Comparison of ENCODE assay signal across 8 cellular contexts in genomic region chr22:36253523-36254490, GRCh38. TPM values are rescaled to one million over a fixed set of nuclear protein-coding genes. Genes with fewer than 3 reads are reported as not detected.
A peak's percentile ranks its signal among the peaks of the same experiment; 100 is the strongest.
DNase-seq lines count a peak whose midpoint lies in the region; ATAC-seq and TF ChIP-seq lines count a peak whose summit lies in the region.

No MANE protein-coding gene starts in this region.

- no TSS peak for BruUV-seq in mammary epithelial cell (replicated peaks; lab: Mats Ljungman, UMichigan)

- dilution Hi-C loops in mammary epithelial cell (cut with HindIII; ENCODE audit: low sequenced_read_pairs), result no loop called here

- TF ChIP-seq CTCF in mammary epithelial cell (conservative IDR thresholded peaks at IDR 0.05 in 1 of 2, IDR thresholded peaks at IDR 0.05 in 1 of 2; ENCODE audit: extremely low read depth in 1 of 2, insufficient read depth in 1 of 2, low read depth in 1 of 2, low read length in 2 of 2), result no peak
- TF ChIP-seq CTCF in uterus (IDR thresholded peaks at IDR 0.05), result no peak

- H3K4me1 Mint-ChIP-seq in naive B cell, result peaks cover 24 to 43% (median 27%) of the 10 kb centered on the region in 3 donors

- in situ Hi-C loops in mammary epithelial cell (cut with MboI; ENCODE audit: low sequenced_read_pairs in 2 of 2), result no loop called here

- ATAC-seq in naive B cell (ENCODE audit: low read depth in 2 of 2), result no peak
- ATAC-seq in GM19351 (IDR thresholded peaks at IDR 0.05; ENCODE audit: unreplicated experiment), result no peak

- peak overlapping the region; percentile 83 for H2AFZ ChIP-seq in mammary epithelial cell (ENCODE audit: low read depth, low read length)

- H3K27me3 ChIP-seq in mammary epithelial cell (ENCODE audit: insufficient read depth, low read length) (no peaks in the 10 kb centered on the region), uterus (no peaks in the 10 kb centered on the region)

- CTCF ChIA-PET in mammary epithelial cell (lab: Charles Lee; ENCODE audit: low non-redundant PET), result interaction anchor here (1.0 kb wide), 1 partner anchor 15 kb away, joined by 3 read pairs; the partner anchor contains the start of gene APOL2

- H3K27ac Mint-ChIP-seq in naive B cell, result peak overlapping the region; percentile 88 to 97 (median 93)

- H3K4me2 ChIP-seq in mammary epithelial cell (ENCODE audit: insufficient read depth, low read depth, low read length), result no peak overlapping the region

- H3K27ac ChIP-seq in mammary epithelial cell (ENCODE audit: insufficient read depth, low read depth, low read length) (no peak overlapping the region), uterus (peak overlapping the region; percentile 87 to 94)

- H3K79me2 ChIP-seq in mammary epithelial cell (ENCODE audit: insufficient read depth, low read length), result no peaks in the 10 kb centered on the region

- peak overlapping the region; percentile 80 to 98 (median 94) for H3K4me3 Mint-ChIP-seq in naive B cell

- no peaks in the 10 kb centered on the region for H3K9me3 ChIP-seq in mammary epithelial cell (replicated peaks; ENCODE audit: insufficient read depth, low read length)
- H3K9me3 ChIP-seq in uterus, result no peaks in the 10 kb centered on the region

- DNase-seq in activated naive CD4-positive, alpha-beta T cell treated with Interleukin-2 at 50 U/mL for 16 hours, result peak; percentile 69
- no peak for DNase-seq in activated naive CD4-positive, alpha-beta T cell (lab: John Stamatoyannopoulos, UW)
- no peak for DNase-seq in mammary epithelial cell
- no peak for DNase-seq in naive B cell
- peak in 1 of 2 donors; percentile 73 for DNase-seq in uterus
- DNase-seq in midbrain (lab: John Stamatoyannopoulos, UW), result no peak
- DNase-seq in D341Med (ENCODE audit: low spot score), result no peak

- H3K9ac ChIP-seq in mammary epithelial cell (ENCODE audit: insufficient read depth, low read length), result no peak overlapping the region

- no peaks in the 10 kb centered on the region for H3K4me1 ChIP-seq in mammary epithelial cell (ENCODE audit: insufficient read depth, low read length)
- H3K4me1 ChIP-seq in uterus, result peaks cover 12 to 14% of the 10 kb centered on the region in 2 donors

- no peak for TF ChIP-seq POLR2A in uterus (IDR thresholded peaks at IDR 0.05)

- peaks cover 0 to 5% (median 0%) of the 10 kb centered on the region in 7 donors for H3K9me3 Mint-ChIP-seq in naive B cell

- no peak overlapping the region for H3K4me3 ChIP-seq in mammary epithelial cell (replicated peaks in 1 of 3; ENCODE audit: insufficient read depth in 1 of 3, low read depth in 2 of 3, low read length in 3 of 3)
- peak overlapping the region; percentile 41 to 48 for H3K4me3 ChIP-seq in uterus

- H3K36me3 Mint-ChIP-seq in naive B cell, result peaks cover 0 to 9% of the 10 kb centered on the region in 2 donors

- H3K36me3 ChIP-seq in mammary epithelial cell (ENCODE audit: insufficient read depth, low read length) (no peaks in the 10 kb centered on the region), uterus (no peaks in the 10 kb centered on the region)

- intact Hi-C loops in mammary epithelial cell (cut with micrococcal nuclease), result no loop called here
- intact Hi-C loops in uterus (cut with DNase I; ENCODE audit: low total_unique reads), result no loop called here

- WGBS in mammary epithelial cell (ENCODE audit: low coverage, missing lambda C conversion rate), result 76% methylated on average over 7 of the region's 7 CpGs

- H4K20me1 ChIP-seq in mammary epithelial cell (ENCODE audit: insufficient read depth, low read length), result no peaks in the 10 kb centered on the region

- H3K27me3 Mint-ChIP-seq in naive B cell, result no peaks in the 10 kb centered on the region

RNA-seq across cellular contexts. Expression of gene APOL1, which starts 0.9 kb away (rescaled TPM):
- total RNA-seq in mammary epithelial cell, result 1 to 10 TPM in 1 of 2 donors, under 1 TPM in 1; 0.26 to 1.2 TPM
- polyA plus RNA-seq in mammary epithelial cell, result 0.34 TPM
- polyA minus RNA-seq in mammary epithelial cell, result not detected
- polyA plus RNA-seq in naive B cell (ENCODE audit: low read depth in 6 of 6), result 1 to 10 TPM in 4 of 6 donors, under 1 TPM in 1, not detected in 1; 0.71 to 4.2 (median 2.6) TPM
- 10 to 100 TPM in 3 of 4 donors, 1 to 10 TPM in 1; 9.8 to 89.7 (median 19.9) TPM for total RNA-seq in uterus

RNA-seq across cellular contexts. Expression of gene APOL2, which starts 14.5 kb away (rescaled TPM):
- 10 to 100 TPM; 16.8 to 24.3 TPM for total RNA-seq in mammary epithelial cell
- 9.5 TPM for polyA plus RNA-seq in mammary epithelial cell
- polyA minus RNA-seq in mammary epithelial cell, result 36.0 TPM
- polyA plus RNA-seq in naive B cell (ENCODE audit: low read depth in 6 of 6), result 10 to 100 TPM in 1 of 6 donors, 1 to 10 TPM in 5; 5.9 to 11.8 (median 8.0) TPM
- total RNA-seq in uterus, result 10 to 100 TPM; 15.6 to 96.2 (median 60.3) TPM

RNA-seq across cellular contexts. Expression of gene APOL4, which starts 52.2 kb away (rescaled TPM):
- total RNA-seq in mammary epithelial cell (under 1 TPM in 1 of 2 donors, not detected in 1; 0.26 TPM), uterus (10 to 100 TPM in 2 of 4 donors, 1 to 10 TPM in 1, not detected in 1; 1.0 to 35.2 (median 16.9) TPM)
- polyA plus RNA-seq in mammary epithelial cell (not detected), naive B cell (ENCODE audit: low read depth in 6 of 6) (1 to 10 TPM in 1 of 6 donors, under 1 TPM in 3, not detected in 2; 0.09 to 1.6 (median 0.72) TPM)
- not detected for polyA minus RNA-seq in mammary epithelial cell

Comparison
In these comparisons a context has a peak if more than half of its experiments do, and no peak if none do; other contexts are left out.
1. H3K4me3 ChIP-seq: peak in uterus (2 of 2); none in mammary epithelial cell (0 of 3).
2. RNA of gene APOL1, which starts 0.9 kb away (total RNA-seq): 9.8 to 89.7 TPM in uterus; 0.26 to 1.2 TPM in mammary epithelial cell; every median in the first group is over 4 times any median in the second.